Comparison of ENCODE assay signal across 14 cellular contexts in genomic region chr12:120514002-120514401, GRCh38.
"Had no signal": no experiment of that assay in that cellular context is flagged by ENCODE, and none has a peak within 500 bp of the region (broad histone marks: within the 10 kb centered on the region; RNA-seq: fewer than 3 reads in every experiment).

No MANE protein-coding gene starts in this region.

- H3K27me3 Mint-ChIP-seq: activated CD4-positive, alpha-beta T cell treated with anti-CD3 and anti-CD28 coated beads for 36 hours had no signal

- H3K27me3 ChIP-seq: pancreas, stomach, transverse colon had no signal

- H3K9me3 Mint-ChIP-seq: activated T-helper 1 cell treated with anti-CD3 and anti-CD28 coated beads, Interleukin-12 subunit alpha, Interleukin-12 subunit beta, Interleukin-2, Interleukin-4 antibody, amounts not matched to agents 30 ng/mL and 10 ng/mL and 1 ng/mL, durations not matched to agents 14 hours and 24 hours and 36 hours had no signal

- H3K27ac Mint-ChIP-seq: activated CD4-positive, alpha-beta T cell treated with anti-CD3 and anti-CD28 coated beads for 36 hours; activated T-helper 1 cell treated with anti-CD3 and anti-CD28 coated beads, Interleukin-12 subunit alpha, Interleukin-12 subunit beta, Interleukin-2, Interleukin-4 antibody, amounts not matched to agents 30 ng/mL and 10 ng/mL and 1 ng/mL, durations not matched to agents 14 hours and 24 hours and 36 hours had no signal

- DNase-seq: activated CD4-positive, alpha-beta T cell treated with anti-CD3 and anti-CD28 coated beads for 36 hours; activated naive CD4-positive, alpha-beta T cell; effector memory CD4-positive, alpha-beta T cell; kidney; left ventricle myocardium superior; pancreas; retina; stomach; T1000; transverse colon had no signal

- H3K27ac ChIP-seq: coronary artery, pancreas, skin epidermis, stomach, transverse colon, VCaP had no signal

- H3K4me1 ChIP-seq: pancreas, stomach, transverse colon had no signal

- H3K4me1 Mint-ChIP-seq: activated CD4-positive, alpha-beta T cell treated with anti-CD3 and anti-CD28 coated beads for 36 hours had no signal

- H3K4me3 ChIP-seq: coronary artery, pancreas, skin epidermis, stomach, transverse colon had no signal

- H3K4me3 Mint-ChIP-seq: activated CD4-positive, alpha-beta T cell treated with anti-CD3 and anti-CD28 coated beads for 36 hours; activated T-helper 1 cell treated with anti-CD3 and anti-CD28 coated beads, Interleukin-12 subunit alpha, Interleukin-12 subunit beta, Interleukin-2, Interleukin-4 antibody, amounts not matched to agents 30 ng/mL and 10 ng/mL and 1 ng/mL, durations not matched to agents 14 hours and 24 hours and 36 hours had no signal

- H3K9me3 ChIP-seq: pancreas, stomach, transverse colon had no signal
